In the genomic region with DNA sequence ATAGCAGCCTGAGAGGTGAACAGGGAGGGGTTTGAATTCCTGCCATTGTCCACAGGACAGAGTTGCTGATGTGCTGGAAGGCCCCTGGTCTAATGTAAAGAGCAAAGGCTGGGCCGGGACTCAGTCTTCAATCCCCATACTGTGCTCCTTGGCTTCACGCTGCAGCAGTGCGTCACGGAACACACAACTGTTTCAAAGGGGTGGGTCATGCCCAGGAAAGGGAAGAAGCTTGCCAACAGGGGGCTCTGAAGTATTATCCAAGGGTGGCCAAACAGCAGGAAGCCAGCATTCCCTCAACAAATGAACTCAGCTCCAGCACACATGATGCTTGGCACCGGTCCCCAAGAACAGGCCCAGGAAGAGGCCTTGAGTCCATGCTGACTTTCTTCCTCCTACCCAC, we compare ENCODE assay signal across 11 cellular contexts.
DNase-seq lines count a peak whose midpoint lies in the region; ATAC-seq and TF ChIP-seq lines count a peak whose summit lies in the region.
"Had no signal": no experiment of that assay in that cellular context is flagged by ENCODE, and none has a peak within 500 bp of the region (broad histone marks: within the 10 kb centered on the region; RNA-seq: fewer than 3 reads in every experiment).

No MANE protein-coding gene starts in this region.

- H3K9ac ChIP-seq in neural cell (ENCODE audit: low read length) = no peak overlapping the region

- ATAC-seq in GM21381 (IDR thresholded peaks at IDR 0.05; ENCODE audit: unreplicated experiment) (no peak), HG02852 (IDR thresholded peaks at IDR 0.05; ENCODE audit: unreplicated experiment) (no peak)

- H3K79me2 ChIP-seq in neural cell (replicated peaks; ENCODE audit: insufficient read depth, low read length) = no peaks in the 10 kb centered on the region

- no peak overlapping the region for H3K27ac ChIP-seq in neural cell (ENCODE audit: low read length)
- H3K27ac ChIP-seq: 22Rv1, esophagus muscularis mucosa had no signal

- peak; percentile 62 for TF ChIP-seq RAD21 in neural cell (conservative IDR thresholded peaks at IDR 0.05)

- H3F3A ChIP-seq in neural cell (ENCODE audit: insufficient read depth, low read length, poor library complexity, severe bottlenecking) = no peaks in the 10 kb centered on the region

- in situ Hi-C loops in astrocyte of the cerebellum (cut with HindIII; ENCODE audit: low sequenced_read_pairs) = loop anchor here (5.0 kb wide), 4 partner anchors 64 to 469 kb away; no protein-coding TSS in a partner anchor

- H3K36me3 ChIP-seq in neural cell (ENCODE audit: insufficient read depth, low read length) = no peaks in the 10 kb centered on the region
- H3K36me3 ChIP-seq: esophagus muscularis mucosa had no signal

- peak; percentile 37 for TF ChIP-seq CTCF in astrocyte of the cerebellum (IDR thresholded peaks at IDR 0.05; ENCODE audit: low read depth, low read length, missing control alignments)
- TF ChIP-seq CTCF in neural cell (IDR thresholded peaks at IDR 0.05; ENCODE audit: poor library complexity, severe bottlenecking) = peak; percentile 47

- no peaks in the 10 kb centered on the region for H3K9me3 ChIP-seq in neural cell (ENCODE audit: low read length)
- H3K9me3 ChIP-seq: esophagus muscularis mucosa had no signal

- DNase-seq in DMS53 (lab: John Stamatoyannopoulos, UW) (peak; percentile 43), DMS53 treated with DMSO at 0.1 percent for 48 hours (lab: John Stamatoyannopoulos, UW; ENCODE audit: unreplicated experiment) (no peak), LHCN-M2 (ENCODE audit: low read depth) (peak; percentile 65), astrocyte of the cerebellum (ENCODE audit: low read depth) (peak; percentile 80)
- DNase-seq in activated CD4-positive, alpha-beta T cell treated with anti-CD3 and anti-CD28 coated beads, Interleukin-2, amount 50 U/mL, for 1 hour = no peak
- DNase-seq: Karpas-422 had no signal

- no peak overlapping the region for H3K4me3 ChIP-seq in astrocyte of the cerebellum (ENCODE audit: low read depth, low read length)
- no peak overlapping the region for H3K4me3 ChIP-seq in neural cell (ENCODE audit: low read length)
- H3K4me3 ChIP-seq: esophagus muscularis mucosa had no signal

- H3K4me2 ChIP-seq in neural cell (ENCODE audit: low read length) = no peak overlapping the region

- H3K9me2 ChIP-seq in neural cell (ENCODE audit: insufficient read depth, low read length) = no peaks in the 10 kb centered on the region

- H4K20me1 ChIP-seq in neural cell (ENCODE audit: insufficient read depth) = no peaks in the 10 kb centered on the region

- TF ChIP-seq EP300 in neural cell (conservative IDR thresholded peaks at IDR 0.05; ENCODE audit: poor library complexity, severe bottlenecking) = no peak

- H3K27me3 ChIP-seq in neural cell (ENCODE audit: insufficient read depth, low read depth, low read length) = no peaks in the 10 kb centered on the region
- H3K27me3 ChIP-seq: esophagus muscularis mucosa had no signal

- H2AFZ ChIP-seq in neural cell (ENCODE audit: low read depth, low read length) = no peak overlapping the region

TF ChIP-seq in neural cell, 6 proteins besides CTCF, POLR2A, EP300 and RAD21:
- no peak for TF ChIP-seq EZH2 (IDR thresholded peaks at IDR 0.05; ENCODE audit: borderline replicate concordance, insufficient read depth, low read length, poor library complexity, severe bottlenecking)
- TF ChIP-seq SMC3 (conservative IDR thresholded peaks at IDR 0.05; ENCODE audit: poor library complexity) = peak; percentile 62
- no peak for TF ChIP-seq MXI1 (conservative IDR thresholded peaks at IDR 0.05; ENCODE audit: poor library complexity, severe bottlenecking)
- TF ChIP-seq POLR2AphosphoS5 (IDR thresholded peaks at IDR 0.05) = no peak

Comparison
In these comparisons a context has a peak if more than half of its experiments do, and no peak if none do; other contexts are left out.
1. DNase-seq: peak in DMS53 (single experiment), LHCN-M2 (single experiment) and astrocyte of the cerebellum (single experiment); none in DMS53 treated with DMSO at 0.1 percent for 48 hours (single experiment) and activated CD4-positive, alpha-beta T cell treated with anti-CD3 and anti-CD28 coated beads, Interleukin-2, amount 50 U/mL, for 1 hour (single experiment).